In the genomic region with DNA sequence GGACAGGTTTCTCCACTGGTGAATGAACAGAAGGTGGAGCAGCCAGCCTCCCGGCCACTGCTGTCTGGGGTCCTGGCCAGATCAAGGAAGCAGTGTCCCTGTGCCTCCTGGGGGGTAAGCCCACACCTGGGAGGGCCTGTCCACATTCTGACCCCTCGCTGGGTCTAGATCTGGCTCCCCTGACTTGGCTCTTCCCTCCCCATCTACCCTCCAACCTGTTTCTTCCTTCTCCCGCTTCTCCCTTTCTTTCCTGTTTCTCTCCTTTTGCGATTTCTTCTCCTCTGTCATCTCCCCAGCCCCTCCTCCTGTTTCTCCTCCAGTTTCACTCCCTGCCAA, we compare ENCODE assay signal across 1 cellular context.
TF ChIP-seq lines count a peak whose summit lies in the region.

No MANE protein-coding gene starts in this region.

TF ChIP-seq in K562, 482 proteins besides CTCF, POLR2A, EP300 and RAD21:
- no peak for TF ChIP-seq SRF (CRISPR knock-in tag; IDR thresholded peaks at IDR 0.05)
- no peak for TF ChIP-seq ZNF165 (CRISPR knock-in tag; IDR thresholded peaks at IDR 0.05; ENCODE audit: borderline replicate concordance)
- no peak for TF ChIP-seq JUND (IDR thresholded peaks at IDR 0.05; ENCODE audit: borderline replicate concordance, low read depth, low read length)
- TF ChIP-seq JUND (tag; IDR thresholded peaks at IDR 0.05; ENCODE audit: borderline replicate concordance, low read depth, low read length) = no peak
- TF ChIP-seq MYBL2 (IDR thresholded peaks at IDR 0.05; ENCODE audit: low read depth) = no peak
- no peak for TF ChIP-seq MYBL2 (CRISPR knock-in tag; IDR thresholded peaks at IDR 0.05; ENCODE audit: borderline replicate concordance)
- TF ChIP-seq ZSCAN32 (CRISPR knock-in tag; IDR thresholded peaks at IDR 0.05) = no peak
- no peak for TF ChIP-seq ZNF561 (CRISPR knock-in tag; conservative IDR thresholded peaks at IDR 0.05)
- TF ChIP-seq KLF1 (tag; IDR thresholded peaks at IDR 0.05) = no peak
- no peak for TF ChIP-seq CREBBP (IDR thresholded peaks at IDR 0.05; ENCODE audit: low read depth, low read length)
- TF ChIP-seq, protein P1, sequence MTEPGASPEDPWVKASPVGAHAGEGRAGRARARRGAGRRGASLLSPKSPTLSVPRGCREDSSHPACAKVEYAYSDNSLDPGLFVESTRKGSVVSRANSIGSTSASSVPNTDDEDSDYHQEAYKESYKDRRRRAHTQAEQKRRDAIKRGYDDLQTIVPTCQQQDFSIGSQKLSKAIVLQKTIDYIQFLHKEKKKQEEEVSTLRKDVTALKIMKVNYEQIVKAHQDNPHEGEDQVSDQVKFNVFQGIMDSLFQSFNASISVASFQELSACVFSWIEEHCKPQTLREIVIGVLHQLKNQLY (CRISPR knock-in tag; conservative IDR thresholded peaks at IDR 0.05) = no peak
- TF ChIP-seq, protein P2, sequence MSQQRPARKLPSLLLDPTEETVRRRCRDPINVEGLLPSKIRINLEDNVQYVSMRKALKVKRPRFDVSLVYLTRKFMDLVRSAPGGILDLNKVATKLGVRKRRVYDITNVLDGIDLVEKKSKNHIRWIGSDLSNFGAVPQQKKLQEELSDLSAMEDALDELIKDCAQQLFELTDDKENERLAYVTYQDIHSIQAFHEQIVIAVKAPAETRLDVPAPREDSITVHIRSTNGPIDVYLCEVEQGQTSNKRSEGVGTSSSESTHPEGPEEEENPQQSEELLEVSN (IDR thresholded peaks at IDR 0.05; ENCODE audit: borderline replicate concordance in 1 of 2, extremely low read depth in 1 of 2, insufficient read depth in 1 of 2, insufficient read length in 1 of 2, low read depth in 1 of 2, low read length in 1 of 2, poor library complexity in 1 of 2, severe bottlenecking in 1 of 2) = no peak
- TF ChIP-seq, protein P3, sequence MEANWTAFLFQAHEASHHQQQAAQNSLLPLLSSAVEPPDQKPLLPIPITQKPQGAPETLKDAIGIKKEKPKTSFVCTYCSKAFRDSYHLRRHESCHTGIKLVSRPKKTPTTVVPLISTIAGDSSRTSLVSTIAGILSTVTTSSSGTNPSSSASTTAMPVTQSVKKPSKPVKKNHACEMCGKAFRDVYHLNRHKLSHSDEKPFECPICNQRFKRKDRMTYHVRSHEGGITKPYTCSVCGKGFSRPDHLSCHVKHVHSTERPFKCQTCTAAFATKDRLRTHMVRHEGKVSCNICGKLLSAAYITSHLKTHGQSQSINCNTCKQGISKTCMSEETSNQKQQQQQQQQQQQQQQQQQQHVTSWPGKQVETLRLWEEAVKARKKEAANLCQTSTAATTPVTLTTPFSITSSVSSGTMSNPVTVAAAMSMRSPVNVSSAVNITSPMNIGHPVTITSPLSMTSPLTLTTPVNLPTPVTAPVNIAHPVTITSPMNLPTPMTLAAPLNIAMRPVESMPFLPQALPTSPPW (CRISPR knock-in tag; IDR thresholded peaks at IDR 0.05) = no peak
- TF ChIP-seq HOXB6 (CRISPR knock-in tag; IDR thresholded peaks at IDR 0.05; ENCODE audit: borderline replicate concordance) = no peak
- TF ChIP-seq ZNF232 (CRISPR knock-in tag; IDR thresholded peaks at IDR 0.05) = no peak
- TF ChIP-seq POLR2AphosphoS2 (IDR thresholded peaks at IDR 0.05; ENCODE audit: low read length) = no peak
